ENCODE assay signal across 25 cellular contexts in the genomic region with DNA sequence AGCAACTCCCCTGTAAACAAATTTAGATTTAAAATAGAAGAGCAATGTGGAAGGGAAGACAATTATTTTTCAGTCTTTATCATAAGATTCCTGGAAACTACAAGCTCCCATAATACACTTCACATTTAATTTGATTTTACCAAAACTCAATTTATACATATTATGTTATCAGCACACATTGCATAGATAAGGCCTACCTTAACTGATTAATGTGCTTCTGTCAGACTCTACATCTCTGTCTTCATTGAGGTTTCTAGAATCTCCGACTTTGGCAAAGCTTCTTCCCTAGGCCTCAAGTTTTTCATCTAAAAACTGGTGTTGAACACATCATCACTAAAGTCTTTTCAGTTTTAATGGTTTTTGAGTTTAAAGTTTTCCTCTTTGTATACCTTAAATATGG.
"Had no signal": no experiment of that assay in that cellular context is flagged by ENCODE, and none has a peak within 500 bp of the region (broad histone marks: within the 10 kb centered on the region; RNA-seq: fewer than 3 reads in every experiment).

No MANE protein-coding gene starts in this region.

- ATAC-seq: activated CD8-positive, alpha-beta T cell treated with anti-CD3 and anti-CD28 coated beads for 36 hours; activated naive CD8-positive, alpha-beta T cell treated with anti-CD3 and anti-CD28 coated beads, Interleukin-2, amount 50 U/mL, for 24 hours had no signal

- H3K4me1 ChIP-seq: ascending aorta had no signal

- DNase-seq: activated B cell treated with CpG ODN at 0.5 μM for 24 hours; activated CD4-positive, alpha-beta memory T cell treated with anti-CD3 and anti-CD28 coated beads for 36 hours; activated CD4-positive, alpha-beta T cell treated with anti-CD3 and anti-CD28 coated beads for 4 hours; activated CD4-positive, alpha-beta T cell treated with anti-CD3 and anti-CD28 coated beads, Interleukin-2, amount 10 ng/mL, durations not matched to agents 24 days and 14 days; activated CD4-positive, alpha-beta T cell treated with anti-CD3 and anti-CD28 coated beads, Interleukin-2, amount 50 U/mL, for 1 hour; activated CD4-positive, alpha-beta T cell treated with anti-CD3 and anti-CD28 coated beads, Interleukin-2, amount 50 U/mL, for 4 hours; activated CD4-positive, CD25-positive, alpha-beta regulatory T cell treated with anti-CD3 and anti-CD28 coated beads, Interleukin-2, amount 50 U/mL, for 72 hours; activated CD8-positive, alpha-beta memory T cell treated with anti-CD3 and anti-CD28 coated beads, Interleukin-2, amount 50 U/mL, for 4 hours; activated CD8-positive, alpha-beta T cell treated with anti-CD3 and anti-CD28 coated beads for 36 hours; activated effector memory CD4-positive, alpha-beta T cell treated with Interleukin-2 at 50 U/mL for 16 hours; activated gamma-delta T cell; activated naive CD4-positive, alpha-beta T cell treated with anti-CD3 and anti-CD28 coated beads, Interleukin-2, amount 10 ng/mL, durations not matched to agents 7 days and 5 days; activated naive CD4-positive, alpha-beta T cell treated with Interleukin-2 at 50 U/mL for 16 hours; activated naive CD8-positive, alpha-beta T cell treated with anti-CD3 and anti-CD28 coated beads, Interleukin-2, amount 10 ng/mL, durations not matched to agents 7 days and 5 days; activated naive CD8-positive, alpha-beta T cell treated with anti-CD3 and anti-CD28 coated beads, Interleukin-2, amount 50 U/mL, for 24 hours; activated T-cell treated with anti-CD3 and anti-CD28 coated beads, Interleukin-2, amount 50 U/mL, for 24 hours; activated T-cell treated with anti-CD3 and anti-CD28 coated beads, Interleukin-2, amount 50 U/mL, for 48 hours; anterior cingulate cortex; caudate nucleus; cerebellar nuclear complex; T-helper 2 cell; T-helper 9 cell had no signal

- H3K27ac ChIP-seq: ascending aorta, cardiac muscle cell, VCaP had no signal

- H3K36me3 ChIP-seq: ascending aorta, cardiac muscle cell had no signal

- H3K9me3 ChIP-seq: ascending aorta had no signal

- H3K4me3 ChIP-seq: ascending aorta, cardiac muscle cell had no signal

- H3K27me3 ChIP-seq: ascending aorta, cardiac muscle cell had no signal
